ENCODE assay signal across 8 cellular contexts in the genomic region with DNA sequence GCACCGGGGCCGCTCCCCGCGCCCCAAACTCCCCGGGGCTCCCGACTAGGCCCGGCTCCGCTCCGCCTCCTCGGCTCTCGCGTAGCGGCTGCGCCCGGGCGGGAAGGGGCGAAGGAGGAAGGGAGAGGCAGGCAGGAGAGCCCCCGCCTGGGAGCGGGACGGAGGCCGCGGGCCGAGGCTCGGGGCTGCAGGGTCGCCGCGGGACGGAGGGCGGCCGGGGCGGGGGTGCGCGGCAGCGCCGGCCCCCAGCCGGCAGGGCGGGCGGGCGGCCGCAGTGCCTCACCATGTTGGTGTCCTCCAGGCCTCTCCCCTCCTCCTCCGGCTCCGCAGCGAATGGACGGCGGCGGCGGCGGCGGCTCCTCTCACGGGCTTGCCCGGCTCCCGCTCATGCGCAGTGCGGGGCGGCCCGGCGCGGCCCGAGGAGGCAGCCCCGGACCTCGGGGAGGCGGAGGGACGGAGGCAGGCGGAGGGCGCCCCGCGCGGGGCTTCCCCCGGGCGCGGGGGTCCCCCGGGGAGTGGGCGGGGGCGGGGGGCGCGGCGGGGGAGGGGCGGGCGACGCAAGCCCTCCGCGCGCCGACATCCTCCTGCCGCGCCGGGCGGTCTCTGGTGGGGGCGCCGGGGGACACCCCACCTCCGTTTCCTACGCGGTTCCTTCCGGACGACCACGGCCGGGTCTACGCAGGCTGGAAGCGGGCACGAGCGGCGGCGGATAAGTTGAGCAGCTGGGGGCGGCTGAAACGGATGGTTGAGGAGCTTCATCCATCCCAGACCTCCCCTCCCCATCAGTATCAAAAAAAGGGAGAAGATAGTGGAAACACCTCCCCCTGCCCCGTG. TPM values are rescaled to one million over a fixed set of nuclear protein-coding genes. Genes with fewer than 3 reads are reported as not detected.
A peak's percentile ranks its signal among the peaks of the same experiment; 100 is the strongest.
DNase-seq lines count a peak whose midpoint lies in the region; ATAC-seq, FAIRE-seq and TF ChIP-seq lines count a peak whose summit lies in the region.

A gene (minus strand): TSS at position 335 of the 834 bp plus-strand sequence. CDS start 49 bp downstream, at position 286.

- H3K27ac Mint-ChIP-seq in IgD-negative memory B cell = peak within 1 kb of the TSS; percentile 84 to 94 (median 85)

- H3K9me3 Mint-ChIP-seq in IgD-negative memory B cell = no peaks in the 10 kb centered on the region

- no peaks in the 10 kb centered on the region for H3K36me3 Mint-ChIP-seq in IgD-negative memory B cell

- peak; percentile 89 for DNase-seq in DMS53 (lab: John Stamatoyannopoulos, UW)
- peak; percentile 65 for DNase-seq in RCC 7860 (ENCODE audit: low spot score)
- peak; percentile 88 to 91 for DNase-seq in activated T-cell treated with anti-CD3 and anti-CD28 coated beads, Interleukin-2, amount 50 U/mL, for 48 hours
- no peak for DNase-seq in esophagus muscularis mucosa (ENCODE audit: extremely low spot score)
- DNase-seq in myocyte (ENCODE audit: low read depth) = peak; percentile 90
- peak; percentile 68 to 83 for DNase-seq in stimulated activated CD8-positive, alpha-beta memory T cell treated with anti-CD3 and anti-CD28 coated beads, Interleukin-7, amount 100 ng/mL, for 4 hours (ENCODE audit: low read depth in 2 of 2)

- no peak for TF ChIP-seq CTCF in esophagus muscularis mucosa (IDR thresholded peaks at IDR 0.05)

- peak within 1 kb of the TSS; percentile 78 to 99 (median 96) for H3K4me3 ChIP-seq in esophagus muscularis mucosa

- ATAC-seq in GM21529 (IDR thresholded peaks at IDR 0.05; ENCODE audit: unreplicated experiment) = peak; percentile 85

- H3K27me3 ChIP-seq in esophagus muscularis mucosa = no peaks in the 10 kb centered on the region

- TF ChIP-seq EP300 in esophagus muscularis mucosa (IDR thresholded peaks at IDR 0.05) = no peak

- H3K4me1 ChIP-seq in esophagus muscularis mucosa = peaks cover 17 to 30% (median 26%) of the 10 kb centered on the region in 4 donors

- no peak for TF ChIP-seq POLR2A in esophagus muscularis mucosa (IDR thresholded peaks at IDR 0.05; ENCODE audit: low read depth)

- intact Hi-C loops in esophagus muscularis mucosa (cut with DNase I) = no loop called here

- no peaks in the 10 kb centered on the region for H3K36me3 ChIP-seq in esophagus muscularis mucosa

- peak within 1 kb of the TSS; percentile 87 to 94 (median 91) for H3K27ac ChIP-seq in esophagus muscularis mucosa (replicated peaks in 1 of 4)

- FAIRE-seq in RCC 7860 (lab: Jason Lieb, UNC) = no peak

- peak within 1 kb of the TSS; percentile 92 to 99 (median 95) for H3K4me3 Mint-ChIP-seq in IgD-negative memory B cell

- no peaks in the 10 kb centered on the region for H3K27me3 Mint-ChIP-seq in IgD-negative memory B cell

- no peaks in the 10 kb centered on the region for H3K9me3 ChIP-seq in esophagus muscularis mucosa

- H3K4me1 Mint-ChIP-seq in IgD-negative memory B cell = peaks cover 12 to 22% (median 22%) of the 10 kb centered on the region in 3 donors

- whole genome bisulfite sequencing in esophagus muscularis mucosa = 0% methylated on average over 11 of the region's 106 CpGs

RNA-seq across cellular contexts. Expression of the gene that starts here (rescaled TPM):
- polyA plus RNA-seq in IgD-negative memory B cell = 20.8 TPM
- total RNA-seq in esophagus muscularis mucosa (10 to 100 TPM; 31.1 to 41.1 (median 34.0) TPM), myocyte (36.7 and 42.9 TPM in 2 replicates)
- polyA plus RNA-seq in myocyte (2012) = 12.3 TPM
